ENCODE assay signal across 1 cellular context in the genomic region with DNA sequence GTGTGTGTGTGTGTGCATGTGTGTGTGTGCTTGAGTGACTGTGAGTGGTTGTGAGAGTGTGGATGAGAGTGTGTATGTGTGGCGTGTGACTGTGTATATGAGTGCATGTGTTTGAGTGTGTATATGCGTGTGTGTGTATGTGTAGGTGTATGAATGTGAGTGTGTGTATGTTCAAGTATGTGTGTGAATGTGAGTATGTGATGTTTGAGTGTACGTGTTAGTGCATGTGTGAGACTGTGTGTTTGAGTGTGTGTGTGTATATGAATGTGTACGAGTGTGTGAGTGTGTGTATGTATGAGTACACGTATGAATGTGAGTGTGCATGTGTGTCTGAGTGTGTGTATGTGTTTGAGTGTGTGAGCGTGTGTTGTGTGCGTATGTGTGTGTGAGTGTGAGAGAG.
A peak's percentile ranks its signal among the peaks of the same experiment; 100 is the strongest.
TF ChIP-seq lines count a peak whose summit lies in the region.

No MANE protein-coding gene starts in this region.

TF ChIP-seq in HepG2, 621 proteins besides CTCF, POLR2A, EP300 and RAD21 (continued from another document):
- TF ChIP-seq ZNF614 (CRISPR knock-in tag; IDR thresholded peaks at IDR 0.05; ENCODE audit: borderline replicate concordance) (no peak), IRF2 (CRISPR knock-in tag; IDR thresholded peaks at IDR 0.05) (no peak), ZNF253 (CRISPR knock-in tag; IDR thresholded peaks at IDR 0.05; ENCODE audit: borderline replicate concordance) (no peak), NBN (conservative IDR thresholded peaks at IDR 0.05) (0 out of 2 replicates have a peak, but pooled peaks have one; percentile 25), SNRNP70 (IDR thresholded peaks at IDR 0.05; ENCODE audit: low read depth, low read length) (no peak)
- TF ChIP-seq, protein P1, sequence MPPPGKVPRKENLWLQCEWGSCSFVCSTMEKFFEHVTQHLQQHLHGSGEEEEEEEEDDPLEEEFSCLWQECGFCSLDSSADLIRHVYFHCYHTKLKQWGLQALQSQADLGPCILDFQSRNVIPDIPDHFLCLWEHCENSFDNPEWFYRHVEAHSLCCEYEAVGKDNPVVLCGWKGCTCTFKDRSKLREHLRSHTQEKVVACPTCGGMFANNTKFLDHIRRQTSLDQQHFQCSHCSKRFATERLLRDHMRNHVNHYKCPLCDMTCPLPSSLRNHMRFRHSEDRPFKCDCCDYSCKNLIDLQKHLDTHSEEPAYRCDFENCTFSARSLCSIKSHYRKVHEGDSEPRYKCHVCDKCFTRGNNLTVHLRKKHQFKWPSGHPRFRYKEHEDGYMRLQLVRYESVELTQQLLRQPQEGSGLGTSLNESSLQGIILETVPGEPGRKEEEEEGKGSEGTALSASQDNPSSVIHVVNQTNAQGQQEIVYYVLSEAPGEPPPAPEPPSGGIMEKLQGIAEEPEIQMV (CRISPR knock-in tag; IDR thresholded peaks at IDR 0.05; ENCODE audit: low read depth) = no peak
